In genomic region chr6:31186052-31186734, GRCh38 we compare ENCODE assay signal across 11 cellular contexts. TPM values are rescaled to one million over a fixed set of nuclear protein-coding genes. Genes with fewer than 3 reads are reported as not detected.
A peak's percentile ranks its signal among the peaks of the same experiment; 100 is the strongest.
DNase-seq lines count a peak whose midpoint lies in the region; ATAC-seq, FAIRE-seq and TF ChIP-seq lines count a peak whose summit lies in the region.
"Had no signal": no experiment of that assay in that cellular context is flagged by ENCODE, and none has a peak within 500 bp of the region (broad histone marks: within the 10 kb centered on the region; RNA-seq: fewer than 3 reads in every experiment).

No MANE protein-coding gene starts in this region.

- DNase-seq in RCC 7860 (ENCODE audit: low spot score) (peak; percentile 87), fibroblast of gingiva (ENCODE audit: low read depth) (peak; percentile 27), naive B cell (no peak), upper lobe of right lung (peak; percentile 76), T-helper 1 cell (no peak)
- DNase-seq: NCI-H2029, SW 1271 had no signal

- H3K36me3 ChIP-seq in upper lobe of right lung = no peaks in the 10 kb centered on the region

- H3K4me3 ChIP-seq in upper lobe of right lung = peak overlapping the region; percentile 30

- peak overlapping the region in 5 of 8 donors; percentile 2 to 57 (median 26) for H3K4me3 Mint-ChIP-seq in naive B cell
- H3K4me3 Mint-ChIP-seq: activated T-helper 1 cell treated with anti-CD3 and anti-CD28 coated beads, Interleukin-12 subunit alpha, Interleukin-12 subunit beta, Interleukin-2, Interleukin-4 antibody, amounts not matched to agents 30 ng/mL and 10 ng/mL and 1 ng/mL, durations not matched to agents 14 hours and 24 hours and 36 hours had no signal

- no peak for TF ChIP-seq CTCF in upper lobe of right lung (IDR thresholded peaks at IDR 0.05)

- H3K9me3 ChIP-seq in upper lobe of right lung = no peaks in the 10 kb centered on the region

- H3K36me3 Mint-ChIP-seq in naive B cell = no peaks in the 10 kb centered on the region

- ATAC-seq in naive B cell (ENCODE audit: low read depth in 2 of 2) (peak; percentile 32 to 57), upper lobe of right lung (no peak), HG02588 (IDR thresholded peaks at IDR 0.05; ENCODE audit: unreplicated experiment) (no peak), GM19463 (IDR thresholded peaks at IDR 0.05; ENCODE audit: unreplicated experiment) (no peak)

- peak overlapping the region; percentile 76 to 99 (median 90) for H3K27ac Mint-ChIP-seq in naive B cell
- H3K27ac Mint-ChIP-seq: activated T-helper 1 cell treated with anti-CD3 and anti-CD28 coated beads, Interleukin-12 subunit alpha, Interleukin-12 subunit beta, Interleukin-2, Interleukin-4 antibody, amounts not matched to agents 30 ng/mL and 10 ng/mL and 1 ng/mL, durations not matched to agents 14 hours and 24 hours and 36 hours had no signal

- H3K4me1 Mint-ChIP-seq in naive B cell = peaks cover 8 to 23% (median 10%) of the 10 kb centered on the region in 3 donors

- no peaks in the 10 kb centered on the region for H3K4me1 ChIP-seq in upper lobe of right lung

- intact Hi-C loops in upper lobe of right lung (cut with DNase I) = no loop called here

- H3K9me3 Mint-ChIP-seq in naive B cell = no peaks in the 10 kb centered on the region
- H3K9me3 Mint-ChIP-seq: activated T-helper 1 cell treated with anti-CD3 and anti-CD28 coated beads, Interleukin-12 subunit alpha, Interleukin-12 subunit beta, Interleukin-2, Interleukin-4 antibody, amounts not matched to agents 30 ng/mL and 10 ng/mL and 1 ng/mL, durations not matched to agents 14 hours and 24 hours and 36 hours had no signal

- FAIRE-seq in RCC 7860 (lab: Jason Lieb, UNC) = peak; percentile 94
- FAIRE-seq: endometrium had no signal

- no peaks in the 10 kb centered on the region for H3K27me3 Mint-ChIP-seq in naive B cell

- peak overlapping the region; percentile 76 for H3K27ac ChIP-seq in upper lobe of right lung

- no peaks in the 10 kb centered on the region for H3K27me3 ChIP-seq in upper lobe of right lung

RNA-seq across cellular contexts. Expression of gene POU5F1, which starts 15.7 kb away (rescaled TPM):
- polyA plus RNA-seq in naive B cell (ENCODE audit: low read depth in 6 of 6) = under 1 TPM in 2 of 6 donors, not detected in 4; 0.25 to 0.40 TPM
- 2.8 TPM for total RNA-seq in upper lobe of right lung
- total RNA-seq: activated T-helper 1 cell treated with anti-CD3 and anti-CD28 coated beads, Interleukin-12 subunit alpha, Interleukin-12 subunit beta, Interleukin-2, Interleukin-4 antibody, amounts not matched to agents 30 ng/mL and 10 ng/mL and 1 ng/mL, durations not matched to agents 14 hours and 24 hours and 36 hours had no signal

RNA-seq across cellular contexts. Expression of gene TCF19, which starts 27.8 kb away (rescaled TPM):
- 10 to 100 TPM in 4 of 6 donors, 1 to 10 TPM in 2; 8.4 to 12.3 (median 11.5) TPM for polyA plus RNA-seq in naive B cell (ENCODE audit: low read depth in 6 of 6)
- total RNA-seq in upper lobe of right lung = 4.5 TPM

RNA-seq across cellular contexts. Expression of gene CCHCR1, which starts 28.6 kb away (rescaled TPM):
- 1 to 10 TPM; 2.6 to 6.1 (median 4.5) TPM for polyA plus RNA-seq in naive B cell (ENCODE audit: low read depth in 6 of 6)
- total RNA-seq in upper lobe of right lung = 12.5 TPM

RNA-seq across cellular contexts. Expression of gene PSORS1C2, which starts 47.3 kb away (rescaled TPM):
- polyA plus RNA-seq in naive B cell (ENCODE audit: low read depth in 6 of 6) = not detected
- not detected for total RNA-seq in upper lobe of right lung
- total RNA-seq: activated T-helper 1 cell treated with anti-CD3 and anti-CD28 coated beads, Interleukin-12 subunit alpha, Interleukin-12 subunit beta, Interleukin-2, Interleukin-4 antibody, amounts not matched to agents 30 ng/mL and 10 ng/mL and 1 ng/mL, durations not matched to agents 14 hours and 24 hours and 36 hours had no signal

Comparison
In these comparisons a context has a peak if more than half of its experiments do, and no peak if none do; other contexts are left out.
1. DNase-seq: peak in RCC 7860 (single experiment), fibroblast of gingiva (single experiment) and upper lobe of right lung (single experiment); none in naive B cell (single experiment) and T-helper 1 cell (0 of 5).
2. ATAC-seq: peak in naive B cell (2 of 2); none in upper lobe of right lung (single experiment), HG02588 (single experiment) and GM19463 (single experiment).